Comparison of ENCODE assay signal across 1 cellular context in the genomic region with DNA sequence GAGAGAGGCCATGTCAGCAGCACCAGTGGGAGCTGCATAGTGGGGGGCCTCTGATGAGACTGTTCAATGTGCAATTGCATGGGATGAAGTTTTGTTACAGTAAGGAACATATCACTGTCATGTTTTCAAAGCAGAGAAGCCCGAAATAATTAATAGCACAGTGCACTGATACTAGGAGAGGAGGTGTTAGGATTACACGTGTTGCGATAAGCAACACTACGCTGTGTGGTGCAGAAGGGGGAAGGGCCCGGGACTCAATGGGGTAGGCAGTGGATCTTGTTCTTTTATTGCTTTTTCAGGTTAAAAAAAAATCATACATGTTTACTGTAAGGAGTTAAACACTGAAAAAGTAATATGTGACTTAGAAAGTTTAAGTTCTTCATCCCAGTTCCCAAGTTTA.
TF ChIP-seq lines count a peak whose summit lies in the region.

No MANE protein-coding gene starts in this region.

TF ChIP-seq in GM23338, 12 proteins besides CTCF, POLR2A, EP300 and RAD21 (continued from another document):
- TF ChIP-seq, protein P1, sequence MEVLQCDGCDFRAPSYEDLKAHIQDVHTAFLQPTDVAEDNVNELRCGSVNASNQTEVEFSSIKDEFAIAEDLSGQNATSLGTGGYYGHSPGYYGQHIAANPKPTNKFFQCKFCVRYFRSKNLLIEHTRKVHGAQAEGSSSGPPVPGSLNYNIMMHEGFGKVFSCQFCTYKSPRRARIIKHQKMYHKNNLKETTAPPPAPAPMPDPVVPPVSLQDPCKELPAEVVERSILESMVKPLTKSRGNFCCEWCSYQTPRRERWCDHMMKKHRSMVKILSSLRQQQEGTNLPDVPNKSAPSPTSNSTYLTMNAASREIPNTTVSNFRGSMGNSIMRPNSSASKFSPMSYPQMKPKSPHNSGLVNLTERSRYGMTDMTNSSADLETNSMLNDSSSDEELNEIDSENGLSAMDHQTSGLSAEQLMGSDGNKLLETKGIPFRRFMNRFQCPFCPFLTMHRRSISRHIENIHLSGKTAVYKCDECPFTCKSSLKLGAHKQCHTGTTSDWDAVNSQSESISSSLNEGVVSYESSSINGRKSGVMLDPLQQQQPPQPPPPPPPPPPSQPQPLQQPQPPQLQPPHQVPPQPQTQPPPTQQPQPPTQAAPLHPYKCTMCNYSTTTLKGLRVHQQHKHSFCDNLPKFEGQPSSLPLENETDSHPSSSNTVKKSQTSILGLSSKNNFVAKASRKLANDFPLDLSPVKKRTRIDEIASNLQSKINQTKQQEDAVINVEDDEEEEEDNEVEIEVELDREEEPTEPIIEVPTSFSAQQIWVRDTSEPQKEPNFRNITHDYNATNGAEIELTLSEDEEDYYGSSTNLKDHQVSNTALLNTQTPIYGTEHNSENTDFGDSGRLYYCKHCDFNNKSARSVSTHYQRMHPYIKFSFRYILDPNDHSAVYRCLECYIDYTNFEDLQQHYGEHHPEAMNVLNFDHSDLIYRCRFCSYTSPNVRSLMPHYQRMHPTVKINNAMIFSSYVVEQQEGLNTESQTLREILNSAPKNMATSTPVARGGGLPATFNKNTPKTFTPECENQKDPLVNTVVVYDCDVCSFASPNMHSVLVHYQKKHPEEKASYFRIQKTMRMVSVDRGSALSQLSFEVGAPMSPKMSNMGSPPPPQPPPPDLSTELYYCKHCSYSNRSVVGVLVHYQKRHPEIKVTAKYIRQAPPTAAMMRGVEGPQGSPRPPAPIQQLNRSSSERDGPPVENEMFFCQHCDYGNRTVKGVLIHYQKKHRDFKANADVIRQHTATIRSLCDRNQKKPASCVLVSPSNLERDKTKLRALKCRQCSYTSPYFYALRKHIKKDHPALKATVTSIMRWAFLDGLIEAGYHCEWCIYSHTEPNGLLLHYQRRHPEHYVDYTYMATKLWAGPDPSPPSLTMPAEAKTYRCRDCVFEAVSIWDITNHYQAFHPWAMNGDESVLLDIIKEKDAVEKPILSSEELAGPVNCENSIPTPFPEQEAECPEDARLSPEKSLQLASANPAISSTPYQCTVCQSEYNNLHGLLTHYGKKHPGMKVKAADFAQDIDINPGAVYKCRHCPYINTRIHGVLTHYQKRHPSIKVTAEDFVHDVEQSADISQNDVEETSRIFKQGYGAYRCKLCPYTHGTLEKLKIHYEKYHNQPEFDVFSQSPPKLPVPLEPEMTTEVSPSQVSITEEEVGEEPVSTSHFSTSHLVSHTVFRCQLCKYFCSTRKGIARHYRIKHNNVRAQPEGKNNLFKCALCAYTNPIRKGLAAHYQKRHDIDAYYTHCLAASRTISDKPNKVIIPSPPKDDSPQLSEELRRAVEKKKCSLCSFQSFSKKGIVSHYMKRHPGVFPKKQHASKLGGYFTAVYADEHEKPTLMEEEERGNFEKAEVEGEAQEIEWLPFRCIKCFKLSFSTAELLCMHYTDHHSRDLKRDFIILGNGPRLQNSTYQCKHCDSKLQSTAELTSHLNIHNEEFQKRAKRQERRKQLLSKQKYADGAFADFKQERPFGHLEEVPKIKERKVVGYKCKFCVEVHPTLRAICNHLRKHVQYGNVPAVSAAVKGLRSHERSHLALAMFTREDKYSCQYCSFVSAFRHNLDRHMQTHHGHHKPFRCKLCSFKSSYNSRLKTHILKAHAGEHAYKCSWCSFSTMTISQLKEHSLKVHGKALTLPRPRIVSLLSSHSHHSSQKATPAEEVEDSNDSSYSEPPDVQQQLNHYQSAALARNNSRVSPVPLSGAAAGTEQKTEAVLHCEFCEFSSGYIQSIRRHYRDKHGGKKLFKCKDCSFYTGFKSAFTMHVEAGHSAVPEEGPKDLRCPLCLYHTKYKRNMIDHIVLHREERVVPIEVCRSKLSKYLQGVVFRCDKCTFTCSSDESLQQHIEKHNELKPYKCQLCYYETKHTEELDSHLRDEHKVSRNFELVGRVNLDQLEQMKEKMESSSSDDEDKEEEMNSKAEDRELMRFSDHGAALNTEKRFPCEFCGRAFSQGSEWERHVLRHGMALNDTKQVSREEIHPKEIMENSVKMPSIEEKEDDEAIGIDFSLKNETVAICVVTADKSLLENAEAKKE (CRISPR knock-in tag; IDR thresholded peaks at IDR 0.05) = no peak
- TF ChIP-seq EZH2 (IDR thresholded peaks at IDR 0.05; ENCODE audit: low read depth, unreplicated experiment) (no peak), POLR2AphosphoS5 (IDR thresholded peaks at IDR 0.05; ENCODE audit: low read depth) (no peak), ZNF331 (CRISPR knock-in tag; IDR thresholded peaks at IDR 0.05; ENCODE audit: low read depth) (no peak), EZH2phosphoT487 (IDR thresholded peaks at IDR 0.05; ENCODE audit: unreplicated experiment) (no peak), JUNB (IDR thresholded peaks at IDR 0.05; ENCODE audit: unreplicated experiment) (no peak), STAT1 (IDR thresholded peaks at IDR 0.05; ENCODE audit: unreplicated experiment) (no peak)
- TF ChIP-seq, protein P2, sequence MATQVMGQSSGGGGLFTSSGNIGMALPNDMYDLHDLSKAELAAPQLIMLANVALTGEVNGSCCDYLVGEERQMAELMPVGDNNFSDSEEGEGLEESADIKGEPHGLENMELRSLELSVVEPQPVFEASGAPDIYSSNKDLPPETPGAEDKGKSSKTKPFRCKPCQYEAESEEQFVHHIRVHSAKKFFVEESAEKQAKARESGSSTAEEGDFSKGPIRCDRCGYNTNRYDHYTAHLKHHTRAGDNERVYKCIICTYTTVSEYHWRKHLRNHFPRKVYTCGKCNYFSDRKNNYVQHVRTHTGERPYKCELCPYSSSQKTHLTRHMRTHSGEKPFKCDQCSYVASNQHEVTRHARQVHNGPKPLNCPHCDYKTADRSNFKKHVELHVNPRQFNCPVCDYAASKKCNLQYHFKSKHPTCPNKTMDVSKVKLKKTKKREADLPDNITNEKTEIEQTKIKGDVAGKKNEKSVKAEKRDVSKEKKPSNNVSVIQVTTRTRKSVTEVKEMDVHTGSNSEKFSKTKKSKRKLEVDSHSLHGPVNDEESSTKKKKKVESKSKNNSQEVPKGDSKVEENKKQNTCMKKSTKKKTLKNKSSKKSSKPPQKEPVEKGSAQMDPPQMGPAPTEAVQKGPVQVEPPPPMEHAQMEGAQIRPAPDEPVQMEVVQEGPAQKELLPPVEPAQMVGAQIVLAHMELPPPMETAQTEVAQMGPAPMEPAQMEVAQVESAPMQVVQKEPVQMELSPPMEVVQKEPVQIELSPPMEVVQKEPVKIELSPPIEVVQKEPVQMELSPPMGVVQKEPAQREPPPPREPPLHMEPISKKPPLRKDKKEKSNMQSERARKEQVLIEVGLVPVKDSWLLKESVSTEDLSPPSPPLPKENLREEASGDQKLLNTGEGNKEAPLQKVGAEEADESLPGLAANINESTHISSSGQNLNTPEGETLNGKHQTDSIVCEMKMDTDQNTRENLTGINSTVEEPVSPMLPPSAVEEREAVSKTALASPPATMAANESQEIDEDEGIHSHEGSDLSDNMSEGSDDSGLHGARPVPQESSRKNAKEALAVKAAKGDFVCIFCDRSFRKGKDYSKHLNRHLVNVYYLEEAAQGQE (IDR thresholded peaks at IDR 0.05; ENCODE audit: unreplicated experiment) = no peak
TF ChIP-seq in GM23338: peak in this region for 0.
